8 cellular contexts compared by ENCODE assay signal in genomic region chr6:107957165-107957908, GRCh38. TPM values are rescaled to one million over a fixed set of nuclear protein-coding genes. Genes with fewer than 3 reads are reported as not detected.
DNase-seq lines count a peak whose midpoint lies in the region; ATAC-seq and TF ChIP-seq lines count a peak whose summit lies in the region.

No MANE protein-coding gene starts in this region.

- H3K27ac ChIP-seq in neutrophil (peak overlapping the region; percentile 93), substantia nigra (ENCODE audit: low read depth, low read length, poor library complexity, severe bottlenecking) (peak overlapping the region; percentile 79)

- TF ChIP-seq CTCF in foreskin fibroblast (IDR thresholded peaks at IDR 0.05; ENCODE audit: low read depth, low read length) (no peak), neutrophil (IDR thresholded peaks at IDR 0.05) (no peak)

- ATAC-seq in GM18873 (IDR thresholded peaks at IDR 0.05; ENCODE audit: low FRiP score, unreplicated experiment) (peak; percentile 21), HG03175 (IDR thresholded peaks at IDR 0.05; ENCODE audit: unreplicated experiment) (peak; percentile 32)

- peaks cover 6% of the 10 kb centered on the region for H3K27me3 ChIP-seq in neutrophil

- H3K4me3 ChIP-seq in foreskin fibroblast (ENCODE audit: low read depth in 1 of 2, low read length in 2 of 2), result peak overlapping the region; percentile 94 to 99
- peak overlapping the region; percentile 73 to 81 for H3K4me3 ChIP-seq in neutrophil (ENCODE audit: low read depth in 1 of 2, low read length in 1 of 2)

- no peaks in the 10 kb centered on the region for H3K36me3 ChIP-seq in neutrophil

- peak; percentile 57 for DNase-seq in Ammon's horn (ENCODE audit: low spot score)
- DNase-seq in RPMI7951 (ENCODE audit: low read depth), result peak; percentile 72
- peak; percentile 50 for DNase-seq in activated effector memory CD4-positive, alpha-beta T cell treated with Interleukin-2 at 50 U/mL for 16 hours
- DNase-seq in foreskin fibroblast, result peak; percentile 63 to 85
- DNase-seq in substantia nigra (lab: John Stamatoyannopoulos, UW), result peak in 32 of 49 donors; percentile 14 to 75 (median 46)

- no peaks in the 10 kb centered on the region for H3K9me3 ChIP-seq in neutrophil

- H3K4me1 ChIP-seq in neutrophil (ENCODE audit: control insufficient read depth in 1 of 2, insufficient read depth in 1 of 2, low read depth in 1 of 2, low read length in 1 of 2), result peaks cover 42 to 46% of the 10 kb centered on the region in 2 experiments

RNA-seq across cellular contexts. Expression of gene SEC63, which starts 0.7 kb away (rescaled TPM):
- 9.6 and 19.8 TPM in 2 replicates for total RNA-seq in RPMI7951 (2014; rRNA removed; shearing (Covaris generic))

Comparison
In these comparisons a context has a peak if more than half of its experiments do, and no peak if none do; other contexts are left out.
1. Peak in every context shown above with its lines: DNase-seq, ATAC-seq, H3K4me3 ChIP-seq and H3K27ac ChIP-seq.